21 cellular contexts compared by ENCODE assay signal in genomic region chr10:68606918-68607317, GRCh38.
"Had no signal": no experiment of that assay in that cellular context is flagged by ENCODE, and none has a peak within 500 bp of the region (broad histone marks: within the 10 kb centered on the region; RNA-seq: fewer than 3 reads in every experiment).

No MANE protein-coding gene starts in this region.

- H3K27ac ChIP-seq: brain microvascular endothelial cell, neutrophil, ovary, psoas muscle, right atrium auricular region, stomach, uterus had no signal

- FAIRE-seq: frontal cortex, islet of Langerhans had no signal

- H3K4me3 ChIP-seq: ovary, psoas muscle, right atrium auricular region, stomach, uterus had no signal

- ATAC-seq: activated T-cell treated with anti-CD3 and anti-CD28 coated beads, Interleukin-2, amount 50 U/mL, for 72 hours; esophagus mucosa; psoas muscle had no signal

- H3K27me3 ChIP-seq: brain microvascular endothelial cell, neutrophil, ovary, right atrium auricular region, stomach, uterus had no signal

- H3K9me3 ChIP-seq: neutrophil, ovary, psoas muscle, right atrium auricular region, stomach, uterus had no signal

- H3K4me1 ChIP-seq: right atrium auricular region, uterus had no signal

- DNase-seq: activated CD4-positive, alpha-beta memory T cell treated with anti-CD3 and anti-CD28 coated beads, Interleukin-2, amount 10 ng/mL, durations not matched to agents 7 days and 5 days; activated CD4-positive, alpha-beta T cell treated with anti-CD3 and anti-CD28 coated beads for 48 hours; activated effector memory CD4-positive, alpha-beta T cell treated with Interleukin-2 at 50 U/mL for 16 hours; activated naive CD4-positive, alpha-beta T cell treated with anti-CD3 and anti-CD28 coated beads for 36 hours; activated T-cell treated with anti-CD3 and anti-CD28 coated beads, Interleukin-2, amount 50 U/mL, for 72 hours; brain microvascular endothelial cell; caudate nucleus; dermis blood vessel endothelial cell; effector CD8-positive, alpha-beta T cell; head of caudate nucleus; ovary; psoas muscle; stimulated activated CD4-positive, alpha-beta T cell treated with anti-CD3 and anti-CD28 coated beads, Interleukin-1b, Interleukin-23, amount 100 ng/mL, for 48 hours; stomach; trophoblast cell; uterus had no signal

- H3K36me3 ChIP-seq: brain microvascular endothelial cell, neutrophil, ovary, right atrium auricular region, stomach, uterus had no signal
